10 cellular contexts compared by ENCODE assay signal in the genomic region with DNA sequence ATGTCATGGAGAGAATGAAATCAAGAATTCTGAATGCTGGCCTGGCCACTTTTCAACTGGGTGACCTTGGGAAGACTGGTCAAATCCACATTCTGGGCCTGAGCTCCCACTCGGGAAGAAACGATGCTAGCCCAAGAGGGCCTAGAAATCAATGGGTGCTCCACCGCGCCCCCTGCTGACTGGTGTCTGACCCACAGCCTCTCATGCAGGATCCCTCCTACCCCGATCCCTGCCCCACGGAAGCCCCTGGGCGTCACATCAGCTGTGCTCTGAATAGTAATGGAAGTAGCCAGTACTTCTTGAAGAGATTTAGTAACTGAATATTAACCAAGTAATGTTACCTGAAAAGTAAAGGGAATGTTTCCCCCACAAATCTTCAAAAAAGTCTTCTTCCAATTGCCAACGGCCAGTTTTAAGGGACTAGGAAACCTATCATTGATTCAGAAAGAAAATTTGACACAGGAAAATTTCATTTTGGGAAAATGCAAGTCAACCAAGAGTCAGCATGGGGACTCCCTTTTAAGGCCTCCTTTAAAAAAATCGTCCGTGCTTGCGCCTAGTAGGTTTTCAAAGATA. TPM values are rescaled to one million over a fixed set of nuclear protein-coding genes. Genes with fewer than 3 reads are reported as not detected.
DNase-seq lines count a peak whose midpoint lies in the region; ATAC-seq and TF ChIP-seq lines count a peak whose summit lies in the region.
"Had no signal": no experiment of that assay in that cellular context is flagged by ENCODE, and none has a peak within 500 bp of the region (broad histone marks: within the 10 kb centered on the region; RNA-seq: fewer than 3 reads in every experiment).

No MANE protein-coding gene starts in this region.

- H2AFZ ChIP-seq in Karpas-422 (ENCODE audit: low read length), result no peak overlapping the region

- H3K27ac ChIP-seq in Karpas-422 (ENCODE audit: low read length) (no peak overlapping the region), sigmoid colon (no peak overlapping the region)

- intact Hi-C loops in activated CD4-positive, alpha-beta T cell treated with anti-CD3 and anti-CD28 coated beads, Interleukin-2, amount 10 ng/mL, durations not matched to agents 24 days and 14 days (cut with micrococcal nuclease), result no loop called here
- intact Hi-C loops in sigmoid colon (cut with DNase I), result loop anchor here (5.0 kb wide), 1 partner anchor 642 kb away; no protein-coding TSS in a partner anchor

- H3K36me3 ChIP-seq in Karpas-422 (ENCODE audit: insufficient read depth, low read length) (no peaks in the 10 kb centered on the region), sigmoid colon (peaks cover 0 to 8% (median 0%) of the 10 kb centered on the region in 4 donors)

- no peak for TF ChIP-seq EP300 in sigmoid colon (IDR thresholded peaks at IDR 0.05)

- H3K4me1 ChIP-seq in Karpas-422 (ENCODE audit: low read length) (peaks cover 8% of the 10 kb centered on the region), sigmoid colon (peaks cover 0 to 23% (median 9%) of the 10 kb centered on the region in 4 donors)

- no peaks in the 10 kb centered on the region for H3K27me3 Mint-ChIP-seq in activated CD4-positive, alpha-beta T cell treated with anti-CD3 and anti-CD28 coated beads, Interleukin-2, amount 10 ng/mL, durations not matched to agents 24 days and 14 days
- no peaks in the 10 kb centered on the region for H3K27me3 Mint-ChIP-seq in chondrocyte (ENCODE audit: low read depth)

- no peak overlapping the region for H3K4me2 ChIP-seq in Karpas-422 (ENCODE audit: low read depth, low read length, poor library complexity, severe bottlenecking)

- H3K4me3 Mint-ChIP-seq in activated CD4-positive, alpha-beta T cell treated with anti-CD3 and anti-CD28 coated beads, Interleukin-2, amount 10 ng/mL, durations not matched to agents 24 days and 14 days, result no peak overlapping the region
- no peak overlapping the region for H3K4me3 Mint-ChIP-seq in chondrocyte (ENCODE audit: unreplicated experiment)

- no peak overlapping the region for H3K9ac ChIP-seq in Karpas-422 (ENCODE audit: low read length)

- no peaks in the 10 kb centered on the region for H3K79me2 ChIP-seq in Karpas-422 (ENCODE audit: low read length)

- H3K9me3 Mint-ChIP-seq in activated CD4-positive, alpha-beta T cell treated with anti-CD3 and anti-CD28 coated beads, Interleukin-2, amount 10 ng/mL, durations not matched to agents 24 days and 14 days, result no peaks in the 10 kb centered on the region
- H3K9me3 Mint-ChIP-seq in chondrocyte (ENCODE audit: low read depth), result no peaks in the 10 kb centered on the region

- H3K27ac Mint-ChIP-seq in activated CD4-positive, alpha-beta T cell treated with anti-CD3 and anti-CD28 coated beads, Interleukin-2, amount 10 ng/mL, durations not matched to agents 24 days and 14 days, result no peak overlapping the region
- H3K27ac Mint-ChIP-seq in chondrocyte (ENCODE audit: unreplicated experiment), result no peak overlapping the region

- TF ChIP-seq CTCF in chondrocyte (IDR thresholded peaks at IDR 0.05) (peak; percentile 73), sigmoid colon (IDR thresholded peaks at IDR 0.05) (peak in 1 of 4 experiments; percentile 19)

- H3K27me3 ChIP-seq in Karpas-422 (ENCODE audit: low read length) (no peaks in the 10 kb centered on the region), sigmoid colon (no peaks in the 10 kb centered on the region)

- H3K4me3 ChIP-seq in Karpas-422 (ENCODE audit: low read length), result no peak overlapping the region
- no peak overlapping the region for H3K4me3 ChIP-seq in sigmoid colon

- no peak for ATAC-seq in GM21529 (IDR thresholded peaks at IDR 0.05; ENCODE audit: unreplicated experiment)

- TF ChIP-seq POLR2A in sigmoid colon (IDR thresholded peaks at IDR 0.05), result no peak

- WGBS in sigmoid colon, 2 donors, result 87 to 90% methylated on average over 11 of the region's 11 CpGs

- peak; percentile 69 for DNase-seq in activated CD4-positive, alpha-beta T cell treated with anti-CD3 and anti-CD28 coated beads, Interleukin-2, amount 10 ng/mL, durations not matched to agents 24 days and 14 days
- DNase-seq in activated CD4-positive, alpha-beta T cell treated with anti-CD3 and anti-CD28 coated beads, Interleukin-2, amount 50 U/mL, for 4 hours, result no peak
- DNase-seq in Karpas-422, result peak; percentile 77
- DNase-seq in chondrocyte (ENCODE audit: low spot score), result no peak
- DNase-seq in stimulated activated CD4-positive, alpha-beta T cell treated with anti-CD3 and anti-CD28 coated beads, Interleukin-1b, Interleukin-23, amount 100 ng/mL, for 48 hours, result peak; percentile 16
- no peak for DNase-seq in sigmoid colon
- no peak for DNase-seq in NCI-H187 (lab: John Stamatoyannopoulos, UW)
- DNase-seq: DMS79 had no signal

- H3K36me3 Mint-ChIP-seq in activated CD4-positive, alpha-beta T cell treated with anti-CD3 and anti-CD28 coated beads, Interleukin-2, amount 10 ng/mL, durations not matched to agents 24 days and 14 days (ENCODE audit: low read depth), result no peaks in the 10 kb centered on the region
- no peaks in the 10 kb centered on the region for H3K36me3 Mint-ChIP-seq in chondrocyte (ENCODE audit: low read depth)

- no peaks in the 10 kb centered on the region for H3K9me2 ChIP-seq in Karpas-422 (replicated peaks; ENCODE audit: insufficient read depth, low read length)

- no peaks in the 10 kb centered on the region for H3K4me1 Mint-ChIP-seq in activated CD4-positive, alpha-beta T cell treated with anti-CD3 and anti-CD28 coated beads, Interleukin-2, amount 10 ng/mL, durations not matched to agents 24 days and 14 days
- peaks cover 23% of the 10 kb centered on the region for H3K4me1 Mint-ChIP-seq in chondrocyte (ENCODE audit: low read depth)

- H4K20me1 ChIP-seq in Karpas-422 (ENCODE audit: insufficient read depth, low read depth, low read length), result no peaks in the 10 kb centered on the region

- H3K9me3 ChIP-seq in Karpas-422 (ENCODE audit: low read length) (no peaks in the 10 kb centered on the region), sigmoid colon (no peaks in the 10 kb centered on the region)

RNA-seq across cellular contexts. Expression of a gene that starts 43.9 kb away (rescaled TPM):
- total RNA-seq in activated CD4-positive, alpha-beta T cell treated with anti-CD3 and anti-CD28 coated beads, Interleukin-2, amount 10 ng/mL, durations not matched to agents 24 days and 14 days, result not detected in 2 replicates
- not detected in 2 replicates for total RNA-seq in Karpas-422 (2014; rRNA removed; shearing (Covaris generic); ENCODE audit: low replicate concordance)
- total RNA-seq in chondrocyte (0.07 TPM in 1 of 3 replicates, not detected in the others), sigmoid colon (under 1 TPM in 2 of 4 donors, not detected in 2; 0.14 to 0.33 TPM)
- under 1 TPM in 2 of 3 donors, not detected in 1; 0.46 to 0.79 TPM for polyA plus RNA-seq in sigmoid colon
- total RNA-seq: T-helper 1 cell treated with Interleukin-12 subunit alpha and Interleukin-12 subunit beta and Interleukin-4 antibody, amounts not matched to agents 30 ng/mL and 1 ng/mL, for 36 hours had no signal

Comparison
In these comparisons a context has a peak if more than half of its experiments do, and no peak if none do; other contexts are left out.
1. DNase-seq: peak in activated CD4-positive, alpha-beta T cell treated with anti-CD3 and anti-CD28 coated beads, Interleukin-2, amount 10 ng/mL, durations not matched to agents 24 days and 14 days (single experiment), Karpas-422 (single experiment) and stimulated activated CD4-positive, alpha-beta T cell treated with anti-CD3 and anti-CD28 coated beads, Interleukin-1b, Interleukin-23, amount 100 ng/mL, for 48 hours (single experiment); none in activated CD4-positive, alpha-beta T cell treated with anti-CD3 and anti-CD28 coated beads, Interleukin-2, amount 50 U/mL, for 4 hours (0 of 2), chondrocyte (single experiment), sigmoid colon (single experiment) and NCI-H187 (0 of 2).